1 cellular context compared by ENCODE assay signal in genomic region chr19:39898858-39899257, GRCh38. TPM values are rescaled to one million over a fixed set of nuclear protein-coding genes. Genes with fewer than 3 reads are reported as not detected.
"Had no signal": no experiment of that assay in that cellular context is flagged by ENCODE, and none has a peak within 500 bp of the region (broad histone marks: within the 10 kb centered on the region; RNA-seq: fewer than 3 reads in every experiment).

No MANE protein-coding gene starts in this region.

RNA-seq across cellular contexts. Expression of gene FCGBP, which starts 35.6 kb away (rescaled TPM):
- polyA plus RNA-seq: cardiac muscle cell had no signal
